Comparison of ENCODE assay signal across 35 cellular contexts in the genomic region with DNA sequence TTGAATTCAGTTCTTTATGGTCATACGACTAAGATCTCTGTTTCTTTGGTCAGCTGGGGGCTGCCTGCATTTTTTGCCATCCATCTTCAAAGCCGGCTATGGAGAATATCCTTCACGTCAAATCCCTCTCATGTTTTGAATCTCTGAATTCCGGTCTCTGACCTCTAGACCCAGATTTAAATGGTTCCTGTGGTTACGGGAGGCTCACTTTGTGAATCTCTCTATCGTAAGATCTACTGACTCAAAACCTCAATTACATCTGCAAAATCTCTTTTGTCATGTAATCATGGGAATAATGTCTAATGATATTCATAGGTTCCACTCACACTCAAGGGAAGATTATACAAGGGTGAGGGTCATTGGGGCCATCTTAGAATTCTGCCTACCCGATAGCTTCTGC. TPM values are rescaled to one million over a fixed set of nuclear protein-coding genes. Genes with fewer than 3 reads are reported as not detected.
"Had no signal": no experiment of that assay in that cellular context is flagged by ENCODE, and none has a peak within 500 bp of the region (broad histone marks: within the 10 kb centered on the region; RNA-seq: fewer than 3 reads in every experiment).

No MANE protein-coding gene starts in this region.

- H3K4me3 ChIP-seq: ascending aorta, body of pancreas, breast epithelium, SJSA1 had no signal

- ATAC-seq: activated T-cell treated with anti-CD3 and anti-CD28 coated beads, Interleukin-2, amount 50 U/mL, for 4 hours; body of pancreas; Panc1 had no signal

- DNase-seq: activated CD4-positive, alpha-beta T cell treated with anti-CD3 and anti-CD28 coated beads, Interleukin-2, amount 10 ng/mL, durations not matched to agents 24 days and 14 days; activated CD4-positive, alpha-beta T cell treated with anti-CD3 and anti-CD28 coated beads, Interleukin-2, amount 50 U/mL, for 48 hours; activated CD8-positive, alpha-beta memory T cell treated with anti-CD3 and anti-CD28 coated beads, Interleukin-2, amount 50 U/mL, for 4 hours; activated gamma-delta T cell treated with Interleukin-2 at 50 U/mL for 16 hours; activated naive CD4-positive, alpha-beta T cell treated with anti-CD3 and anti-CD28 coated beads, Interleukin-2, amount 50 U/mL, for 16 hours; activated naive CD8-positive, alpha-beta T cell treated with anti-CD3 and anti-CD28 coated beads for 36 hours; activated T-cell treated with anti-CD3 and anti-CD28 coated beads for 4 hours; activated T-cell treated with anti-CD3 and anti-CD28 coated beads, Interleukin-2, amount 50 U/mL, for 4 hours; amygdala; body of pancreas; Kasumi-1; KG1; MM.1S; MV-4-11; NCI-H1092; NCI-H1417; NCI-H146; NCI-H187; NCI-H2029 treated with DMSO at 0.1 percent for 48 hours; NCI-H2107; NCI-H2171; NCI-H226; NCI-H446 treated with DMSO at 0.1 percent for 48 hours; NCI-H524; NCI-H69; NCI-H82; RPMI8226; SHP77 treated with DMSO at 0.1 percent for 48 hours; SK-N-SH had no signal

RNA-seq across cellular contexts. Expression of gene MPC1L, which starts 5.7 kb away (rescaled TPM):
- total RNA-seq: activated CD4-positive, alpha-beta T cell treated with anti-CD3 and anti-CD28 coated beads, Interleukin-2, amount 10 ng/mL, durations not matched to agents 24 days and 14 days; activated naive CD8-positive, alpha-beta T cell treated with anti-CD3 and anti-CD28 coated beads for 36 hours; activated T-cell treated with anti-CD3 and anti-CD28 coated beads, Interleukin-2, amount 50 U/mL, for 4 hours; activated T-helper 1 cell treated with anti-CD3 and anti-CD28 coated beads, Interleukin-12 subunit alpha, Interleukin-12 subunit beta, Interleukin-2, Interleukin-4 antibody, amounts not matched to agents 30 ng/mL and 10 ng/mL and 1 ng/mL, durations not matched to agents 14 hours and 24 hours and 36 hours; ascending aorta; body of pancreas; breast epithelium; cardiac septum; SJSA1 had no signal
